Comparison of ENCODE assay signal across 29 cellular contexts in genomic region chr2:77064324-77064723, GRCh38.
"Had no signal": no experiment of that assay in that cellular context is flagged by ENCODE, and none has a peak within 500 bp of the region (broad histone marks: within the 10 kb centered on the region; RNA-seq: fewer than 3 reads in every experiment).

No MANE protein-coding gene starts in this region.

- DNase-seq: activated effector memory CD4-positive, alpha-beta T cell treated with anti-CD3 and anti-CD28 coated beads, Interleukin-2, amount 50 U/mL, for 16 hours; activated effector memory CD4-positive, alpha-beta T cell treated with Interleukin-2 at 50 U/mL for 16 hours; activated gamma-delta T cell; activated gamma-delta T cell treated with Interleukin-2 at 50 U/mL for 16 hours; activated naive CD4-positive, alpha-beta T cell; activated naive CD4-positive, alpha-beta T cell treated with anti-CD3 and anti-CD28 coated beads for 36 hours; activated naive CD4-positive, alpha-beta T cell treated with anti-CD3 and anti-CD28 coated beads, Interleukin-2, amount 10 ng/mL, durations not matched to agents 7 days and 5 days; activated naive CD4-positive, alpha-beta T cell treated with anti-CD3 and anti-CD28 coated beads, Interleukin-2, amount 50 U/mL, for 16 hours; activated naive CD4-positive, alpha-beta T cell treated with Interleukin-2 at 50 U/mL for 16 hours; activated naive CD8-positive, alpha-beta T cell treated with anti-CD3 and anti-CD28 coated beads for 36 hours; activated naive CD8-positive, alpha-beta T cell treated with anti-CD3 and anti-CD28 coated beads, Interleukin-2, amount 10 ng/mL, durations not matched to agents 7 days and 5 days; activated naive CD8-positive, alpha-beta T cell treated with anti-CD3 and anti-CD28 coated beads, Interleukin-2, amount 50 U/mL, for 24 hours; activated T-cell treated with anti-CD3 and anti-CD28 coated beads, Interleukin-2, amount 50 U/mL, for 1 hour; activated T-cell treated with anti-CD3 and anti-CD28 coated beads, Interleukin-2, amount 50 U/mL, for 24 hours; activated T-cell treated with anti-CD3 and anti-CD28 coated beads, Interleukin-2, amount 50 U/mL, for 4 hours; activated T-cell treated with anti-CD3 and anti-CD28 coated beads, Interleukin-2, amount 50 U/mL, for 48 hours; activated T-cell treated with anti-CD3 and anti-CD28 coated beads, Interleukin-2, amount 50 U/mL, for 72 hours; adrenal gland; amniotic stem cell; amygdala; anterior cingulate cortex; aorta; body of pancreas; brain microvascular endothelial cell; central memory CD4-positive, alpha-beta T cell; cerebellar nuclear complex had no signal

- H3K9me3 ChIP-seq: ascending aorta, body of pancreas, breast epithelium had no signal

- H3K4me3 ChIP-seq: adrenal gland, ascending aorta, body of pancreas, breast epithelium, cardiac muscle cell had no signal

- H3K27ac ChIP-seq: adrenal gland, ascending aorta, body of pancreas, brain microvascular endothelial cell, breast epithelium, cardiac muscle cell had no signal

- H3K27me3 ChIP-seq: adrenal gland, ascending aorta, body of pancreas, brain microvascular endothelial cell, breast epithelium, cardiac muscle cell had no signal

- H3K36me3 ChIP-seq: adrenal gland, ascending aorta, brain microvascular endothelial cell, breast epithelium, cardiac muscle cell had no signal
